9 cellular contexts compared by ENCODE assay signal in genomic region chr21:34807146-34807880, GRCh38.
DNase-seq lines count a peak whose midpoint lies in the region; ATAC-seq, FAIRE-seq and TF ChIP-seq lines count a peak whose summit lies in the region.
"Had no signal": no experiment of that assay in that cellular context is flagged by ENCODE, and none has a peak within 500 bp of the region (broad histone marks: within the 10 kb centered on the region; RNA-seq: fewer than 3 reads in every experiment).

No MANE protein-coding gene starts in this region.

- peak overlapping the region; percentile 80 for H4K91ac ChIP-seq in IMR-90 (ENCODE audit: insufficient read depth, low read depth, low read length)

- peak overlapping the region; percentile 80 for H2BK20ac ChIP-seq in IMR-90 (ENCODE audit: low read depth, low read length)

- WGBS in IMR-90 (ENCODE audit: extremely low coverage in 2 of 2, insufficient read length in 1 of 2), 2 experiments, result no CpG with 5 or more reads among the region's 7 CpGs

- peak overlapping the region; percentile 61 for H3K56ac ChIP-seq in IMR-90 (ENCODE audit: extremely low read depth, insufficient read depth, low read length)

- no peak for TF ChIP-seq CTCF in IMR-90 (conservative IDR thresholded peaks at IDR 0.05; ENCODE audit: low read depth, low read length)

- peaks cover 48% of the 10 kb centered on the region; the same call in 1 of the 2 replicates for H4K20me1 ChIP-seq in IMR-90 (ENCODE audit: insufficient read depth, low read length)

- H3K27me3 ChIP-seq in IMR-90 (ENCODE audit: control insufficient read depth, insufficient read depth, low read length), result no peaks in the 10 kb centered on the region

- BruUV-seq in IMR-90 (replicated peaks; lab: Mats Ljungman, UMichigan), result no TSS peak

- H3K14ac ChIP-seq in IMR-90 (replicated peaks; ENCODE audit: low read depth, low read length), result peak overlapping the region; percentile 26

- H3K23ac ChIP-seq in IMR-90 (ENCODE audit: low read depth, low read length), result peak overlapping the region; percentile 43

- peak overlapping the region; percentile 92 for H3K27ac ChIP-seq in IMR-90 (ENCODE audit: insufficient read depth, low read length)
- H3K27ac ChIP-seq: SK-N-MC had no signal

- H2BK5ac ChIP-seq in IMR-90 (ENCODE audit: low read depth, low read length, poor library complexity, severe bottlenecking), result peak overlapping the region; percentile 86

- H3K36me3 ChIP-seq in IMR-90 (ENCODE audit: control insufficient read depth, insufficient read depth, low read length), result peaks cover 26% of the 10 kb centered on the region

- peak overlapping the region; percentile 74 for H3K18ac ChIP-seq in IMR-90 (ENCODE audit: low read depth, low read length)

- no peak overlapping the region for H2AFZ ChIP-seq in IMR-90 (replicated peaks; ENCODE audit: low read length, poor library complexity)

- H3K4me1 ChIP-seq in IMR-90 (ENCODE audit: control insufficient read depth, insufficient read depth, low read length), result peaks cover 44% of the 10 kb centered on the region

- H4K5ac ChIP-seq in IMR-90 (ENCODE audit: low read depth, low read length), result peak overlapping the region; percentile 45

- ATAC-seq in IMR-90 (ENCODE audit: low read depth), result peak; percentile 62

- dilution Hi-C loops in IMR-90 (cut with HindIII; ENCODE audit: low sequenced_read_pairs, unreplicated experiment), result no loop called here

- intact Hi-C loops in IMR-90 (cut with micrococcal nuclease), result loop anchor here (5.0 kb wide), 2 partner anchors 60 to 400 kb away; no protein-coding TSS in a partner anchor

- H2AK5ac ChIP-seq in IMR-90 (ENCODE audit: low read depth, low read length), result peak overlapping the region; percentile 72

- H3K9me1 ChIP-seq in IMR-90 (ENCODE audit: insufficient read depth, low read length), result peaks cover 31% of the 10 kb centered on the region

- POLR2A ChIA-PET in IMR-90 (lab: Charles Lee; ENCODE audit: unreplicated experiment), result interaction anchor here (0.5 to 1.0 kb wide), 2 partner anchors 8 to 110 kb away, joined by 3 read pairs; no protein-coding TSS in a partner anchor

- H4K8ac ChIP-seq in IMR-90 (ENCODE audit: low read depth in 2 of 2, low read length in 2 of 2), result peak overlapping the region; percentile 75 to 86

- no peaks in the 10 kb centered on the region for H3K9me3 ChIP-seq in IMR-90 (ENCODE audit: control insufficient read depth, insufficient read depth, low read length)

- no peak for DNase-seq in GM18507 (ENCODE audit: extremely low spot score, insufficient read length, low read depth)
- peak; percentile 97 for DNase-seq in IMR-90
- DNase-seq in activated CD8-positive, alpha-beta memory T cell treated with anti-CD3 and anti-CD28 coated beads for 4 hours (ENCODE audit: low read depth in 2 of 2), result peak; percentile 51 to 60
- peak; percentile 72 for DNase-seq in fibroblast of gingiva (ENCODE audit: low read depth)
- peak; percentile 27 to 63 (median 38) for DNase-seq in stimulated activated CD4-positive, alpha-beta T cell treated with anti-CD3 and anti-CD28 coated beads, Interleukin-1b, Interleukin-23, amount 100 ng/mL, for 24 hours (ENCODE audit: low read depth in 4 of 4, low spot score in 1 of 4)
- DNase-seq in NCI-H446 (lab: John Stamatoyannopoulos, UW), result no peak
- DNase-seq in cerebellar nuclear complex (lab: John Stamatoyannopoulos, UW), result no peak
- no peak for DNase-seq in DMS79 (lab: John Stamatoyannopoulos, UW)

- peak overlapping the region; percentile 2 for H2AK9ac ChIP-seq in IMR-90 (replicated peaks; ENCODE audit: low read depth, low read length, poor library complexity)

- FAIRE-seq in GM18507 (lab: Jason Lieb, UNC), result peak; percentile 24

- no peak overlapping the region for H3K4me3 ChIP-seq in IMR-90 (ENCODE audit: insufficient read depth, low read depth, low read length)
- H3K4me3 ChIP-seq: SK-N-MC had no signal

- in situ Hi-C loops in IMR-90 (cut with MboI; ENCODE audit: low sequenced_read_pairs), result no loop called here

- H3K9ac ChIP-seq in IMR-90 (ENCODE audit: low read depth, low read length), result no peak overlapping the region

- no peak; the same call in 1 of the 2 replicates for TF ChIP-seq POLR2A in IMR-90 (IDR thresholded peaks at IDR 0.05; ENCODE audit: low read depth, low read length)

- H2BK15ac ChIP-seq in IMR-90 (ENCODE audit: low read depth, low read length), result peak overlapping the region; percentile 47; the same call in 1 of the 3 replicates

- H2BK120ac ChIP-seq in IMR-90 (ENCODE audit: low read depth, low read length), result peak overlapping the region; percentile 69

- CTCF ChIA-PET in IMR-90 (lab: Yijun Ruan, JAX), result interaction anchor here (0.7 to 1.3 kb wide), 2 partner anchors 11 to 62 kb away, joined by 3 to 5 read pairs; no protein-coding TSS in a partner anchor

- H3K4me2 ChIP-seq in IMR-90 (ENCODE audit: low read depth, low read length), result peak overlapping the region; percentile 2

- TF ChIP-seq RAD21 in IMR-90 (IDR thresholded peaks at IDR 0.05; ENCODE audit: low read length), result no peak

- H3K79me1 ChIP-seq in IMR-90 (ENCODE audit: low read depth in 1 of 2, low read length in 2 of 2), result peaks cover 34 to 74% of the 10 kb centered on the region in 2 experiments

- peak overlapping the region; percentile 80 for H3K4ac ChIP-seq in IMR-90 (ENCODE audit: low read depth, low read length)

TF ChIP-seq in IMR-90, 13 proteins besides CTCF, POLR2A, EP300 and RAD21:
- TF ChIP-seq FOS (IDR thresholded peaks at IDR 0.05; ENCODE audit: low read depth, low read length) (peak; percentile 96), CEBPB (IDR thresholded peaks at IDR 0.05; ENCODE audit: low read depth, low read length) (peak; percentile 46; the same call in 1 of the 2 replicates), CHD1 (IDR thresholded peaks at IDR 0.05; ENCODE audit: low read depth, low read length) (no peak), NFE2L2 (IDR thresholded peaks at IDR 0.05; ENCODE audit: low read depth, low read length) (peak; percentile 78), RCOR1 (IDR thresholded peaks at IDR 0.05; ENCODE audit: insufficient replicate concordance, low read length) (no peak), MXI1 (IDR thresholded peaks at IDR 0.05; ENCODE audit: borderline replicate concordance, low read depth, low read length) (no peak), MAZ (IDR thresholded peaks at IDR 0.05; ENCODE audit: borderline replicate concordance, low read depth, low read length) (no peak), MAFK (IDR thresholded peaks at IDR 0.05; ENCODE audit: low read depth, low read length) (no peak), BHLHE40 (IDR thresholded peaks at IDR 0.05; ENCODE audit: low read depth, low read length) (no peak), SMC3 (IDR thresholded peaks at IDR 0.05; ENCODE audit: low read depth, low read length) (no peak)
- TF ChIP-seq, protein P1, sequence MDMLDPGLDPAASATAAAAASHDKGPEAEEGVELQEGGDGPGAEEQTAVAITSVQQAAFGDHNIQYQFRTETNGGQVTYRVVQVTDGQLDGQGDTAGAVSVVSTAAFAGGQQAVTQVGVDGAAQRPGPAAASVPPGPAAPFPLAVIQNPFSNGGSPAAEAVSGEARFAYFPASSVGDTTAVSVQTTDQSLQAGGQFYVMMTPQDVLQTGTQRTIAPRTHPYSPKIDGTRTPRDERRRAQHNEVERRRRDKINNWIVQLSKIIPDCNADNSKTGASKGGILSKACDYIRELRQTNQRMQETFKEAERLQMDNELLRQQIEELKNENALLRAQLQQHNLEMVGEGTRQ (IDR thresholded peaks at IDR 0.05; ENCODE audit: low read depth, low read length), result no peak
- TF ChIP-seq, protein P2, sequence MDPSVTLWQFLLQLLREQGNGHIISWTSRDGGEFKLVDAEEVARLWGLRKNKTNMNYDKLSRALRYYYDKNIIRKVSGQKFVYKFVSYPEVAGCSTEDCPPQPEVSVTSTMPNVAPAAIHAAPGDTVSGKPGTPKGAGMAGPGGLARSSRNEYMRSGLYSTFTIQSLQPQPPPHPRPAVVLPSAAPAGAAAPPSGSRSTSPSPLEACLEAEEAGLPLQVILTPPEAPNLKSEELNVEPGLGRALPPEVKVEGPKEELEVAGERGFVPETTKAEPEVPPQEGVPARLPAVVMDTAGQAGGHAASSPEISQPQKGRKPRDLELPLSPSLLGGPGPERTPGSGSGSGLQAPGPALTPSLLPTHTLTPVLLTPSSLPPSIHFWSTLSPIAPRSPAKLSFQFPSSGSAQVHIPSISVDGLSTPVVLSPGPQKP (IDR thresholded peaks at IDR 0.05; ENCODE audit: borderline replicate concordance, low read depth, low read length), result no peak

Comparison
In these comparisons a context has a peak if more than half of its experiments do, and no peak if none do; other contexts are left out.
1. DNase-seq: peak in IMR-90 (single experiment), activated CD8-positive, alpha-beta memory T cell treated with anti-CD3 and anti-CD28 coated beads for 4 hours (2 of 2), fibroblast of gingiva (single experiment) and stimulated activated CD4-positive, alpha-beta T cell treated with anti-CD3 and anti-CD28 coated beads, Interleukin-1b, Interleukin-23, amount 100 ng/mL, for 24 hours (4 of 4); none in GM18507 (single experiment), NCI-H446 (0 of 2), cerebellar nuclear complex (0 of 2) and DMS79 (single experiment).